In genomic region chr16:23026777-23027362, GRCh38 we compare ENCODE assay signal across 11 cellular contexts.
DNase-seq lines count a peak whose midpoint lies in the region; ATAC-seq, FAIRE-seq and TF ChIP-seq lines count a peak whose summit lies in the region.
"Had no signal": no experiment of that assay in that cellular context is flagged by ENCODE, and none has a peak within 500 bp of the region (broad histone marks: within the 10 kb centered on the region; RNA-seq: fewer than 3 reads in every experiment).

No MANE protein-coding gene starts in this region.

- peak; percentile 47 for FAIRE-seq in HepG2 (lab: Jason Lieb, UNC)
- FAIRE-seq: colon had no signal

- H3K4me1 ChIP-seq in HepG2 (ENCODE audit: insufficient read depth, low read length) = no peaks in the 10 kb centered on the region
- H3K4me1 ChIP-seq in right lobe of liver = no peaks in the 10 kb centered on the region
- H3K4me1 ChIP-seq in adrenal gland (replicated peaks in 1 of 2) = no peaks in the 10 kb centered on the region
- H3K4me1 ChIP-seq: left lung had no signal

- DNase-seq in HepG2 (ENCODE audit: low spot score) = peak; percentile 37
- DNase-seq in right lobe of liver = no peak
- DNase-seq in SK-N-MC (ENCODE audit: low read depth, low spot score) = peak; percentile 45
- peak; percentile 5 for DNase-seq in glomerular visceral epithelial cell (ENCODE audit: extremely low spot score)
- DNase-seq in SIG-M5 (lab: John Stamatoyannopoulos, UW) = no peak
- no peak for DNase-seq in stimulated activated naive CD4-positive, alpha-beta T cell treated with Interleukin-2 at 50 U/mL for 16 hours (lab: John Stamatoyannopoulos, UW)
- no peak for DNase-seq in adrenal gland
- DNase-seq: left lung had no signal

- no peaks in the 10 kb centered on the region for H3K79me2 ChIP-seq in HepG2 (ENCODE audit: insufficient read depth, low read length)

- ATAC-seq in HepG2 (peak; percentile 74), right lobe of liver (no peak), GM18502 (IDR thresholded peaks at IDR 0.05; ENCODE audit: poor library complexity, unreplicated experiment) (no peak)
- ATAC-seq: left lung had no signal

- no peak overlapping the region for H3K4me2 ChIP-seq in HepG2 (ENCODE audit: low read depth, low read length)

- TF ChIP-seq CTCF in HepG2 (CRISPR knock-in tag; IDR thresholded peaks at IDR 0.05) = no peak
- no peak for TF ChIP-seq CTCF in right lobe of liver (IDR thresholded peaks at IDR 0.05)
- no peak for TF ChIP-seq CTCF in adrenal gland (IDR thresholded peaks at IDR 0.05)

- H2AFZ ChIP-seq in HepG2 (ENCODE audit: low read length) = no peak overlapping the region

- H3K27ac ChIP-seq in HepG2 (ENCODE audit: extremely low read length, insufficient read depth, low read length) (no peak overlapping the region), right lobe of liver (no peak overlapping the region), SK-N-MC (no peak overlapping the region), adrenal gland (no peak overlapping the region)
- H3K27ac ChIP-seq: left lung, skin epidermis had no signal

- no peak for TF ChIP-seq RAD21 in HepG2 (CRISPR knock-in tag; IDR thresholded peaks at IDR 0.05)

- H3K9me3 ChIP-seq in HepG2 (ENCODE audit: low read length) (no peaks in the 10 kb centered on the region), right lobe of liver (no peaks in the 10 kb centered on the region), SK-N-MC (ENCODE audit: low read depth, low read length) (no peaks in the 10 kb centered on the region), adrenal gland (replicated peaks in 1 of 3) (no peaks in the 10 kb centered on the region)
- H3K9me3 ChIP-seq: left lung had no signal

- no TSS peak for BruUV-seq in HepG2 (replicated peaks; lab: Mats Ljungman, UMichigan)

- intact Hi-C loops in HepG2 (cut with micrococcal nuclease; ENCODE audit: unreplicated experiment) (no loop called here), right lobe of liver (cut with DNase I) (no loop called here), adrenal gland (cut with DNase I) (no loop called here)

- WGBS in HepG2 (ENCODE audit: low lambda C conversion rate) = 5% methylated on average over 4 of the region's 4 CpGs
- WGBS in right lobe of liver (ENCODE audit: insufficient coverage, low coverage, low lambda C conversion rate, missing lambda C conversion rate) = 24% methylated on average over 4 of the region's 4 CpGs
- WGBS in adrenal gland, 4 donors = 23 to 31% (median 29%) methylated on average over 4 of the region's 4 CpGs

- CTCF ChIA-PET in HepG2 (lab: Yijun Ruan, JAX; ENCODE audit: low intra/inter-chr PET ratio, low total read pairs) = no interaction called here

- H3K36me3 ChIP-seq in HepG2 (replicated peaks in 1 of 2; ENCODE audit: control insufficient read depth in 1 of 2, insufficient read depth in 2 of 2, low read length in 2 of 2) = no peaks in the 10 kb centered on the region
- no peaks in the 10 kb centered on the region for H3K36me3 ChIP-seq in right lobe of liver
- H3K36me3 ChIP-seq in SK-N-MC (ENCODE audit: insufficient read depth, low read length) = no peaks in the 10 kb centered on the region
- H3K36me3 ChIP-seq in adrenal gland (replicated peaks in 1 of 2) = no peaks in the 10 kb centered on the region
- H3K36me3 ChIP-seq: left lung had no signal

- H3K4me3 ChIP-seq in HepG2 (replicated peaks in 1 of 3; ENCODE audit: insufficient read depth in 1 of 3, low read depth in 2 of 3, low read length in 3 of 3) (no peak overlapping the region), right lobe of liver (no peak overlapping the region), SK-N-MC (no peak overlapping the region), adrenal gland (no peak overlapping the region)
- H3K4me3 ChIP-seq: left lung, skin epidermis had no signal

- TF ChIP-seq EP300 in HepG2 (IDR thresholded peaks at IDR 0.05; ENCODE audit: low read depth in 2 of 2, low read length in 2 of 2) (no peak), HepG2 (CRISPR knock-in tag; IDR thresholded peaks at IDR 0.05; ENCODE audit: borderline replicate concordance) (no peak)

- H3K9ac ChIP-seq in HepG2 (ENCODE audit: insufficient read depth, low read depth, low read length) = no peak overlapping the region
- no peak overlapping the region for H3K9ac ChIP-seq in SK-N-MC (ENCODE audit: insufficient read length)

- POLR2A ChIA-PET in HepG2 (lab: Yijun Ruan, JAX) = no interaction called here

- H3K27me3 ChIP-seq in HepG2 (ENCODE audit: control insufficient read depth in 1 of 2, insufficient read depth in 2 of 2, low read length in 2 of 2) (peaks cover 0 to 6% of the 10 kb centered on the region in 2 experiments; a peak in 1 of 5 replicates), right lobe of liver (no peaks in the 10 kb centered on the region), adrenal gland (no peaks in the 10 kb centered on the region)

- TF ChIP-seq POLR2A in HepG2 (IDR thresholded peaks at IDR 0.05; ENCODE audit: insufficient read depth in 1 of 2, low read depth in 2 of 2, low read length in 2 of 2) = no peak
- TF ChIP-seq POLR2A in right lobe of liver (IDR thresholded peaks at IDR 0.05) = no peak
- no peak for TF ChIP-seq POLR2A in adrenal gland (IDR thresholded peaks at IDR 0.05)

- H4K20me1 ChIP-seq in HepG2 (ENCODE audit: insufficient read depth, low read length) = no peaks in the 10 kb centered on the region

- in situ Hi-C loops in HepG2 (cut with HindIII; ENCODE audit: extremely low pct_ligation_motif_present, low pct_unique_long_range_greater_than_20kb) = no loop called here

TF ChIP-seq in HepG2, 621 proteins besides CTCF, POLR2A, EP300 and RAD21 (continues in another document):
- TF ChIP-seq ZFP36 (IDR thresholded peaks at IDR 0.05; ENCODE audit: borderline replicate concordance, low read depth, low read length, partially characterized antibody) = no peak
- TF ChIP-seq ARHGAP35 (CRISPR knock-in tag; IDR thresholded peaks at IDR 0.05; ENCODE audit: borderline replicate concordance) = no peak; the same call in 1 of the 2 replicates
- TF ChIP-seq NR2C2 (CRISPR knock-in tag; IDR thresholded peaks at IDR 0.05; ENCODE audit: borderline replicate concordance) = no peak
- peak; percentile 51 for TF ChIP-seq TEAD3 (CRISPR knock-in tag; optimal IDR thresholded peaks at IDR 0.05; ENCODE audit: borderline replicate concordance)
- TF ChIP-seq HNRNPUL1 (IDR thresholded peaks at IDR 0.05; ENCODE audit: low read depth, low read length) = no peak
- TF ChIP-seq MLLT10 (CRISPR knock-in tag; IDR thresholded peaks at IDR 0.05) = no peak
- TF ChIP-seq ZNF121 (CRISPR knock-in tag; IDR thresholded peaks at IDR 0.05) = no peak
- peak; percentile 75; the same call in 1 of the 2 replicates for TF ChIP-seq ZNF124 (CRISPR knock-in tag; IDR thresholded peaks at IDR 0.05)
- TF ChIP-seq NFYB (CRISPR knock-in tag; IDR thresholded peaks at IDR 0.05) = 0 out of 2 replicates have a peak, but pooled peaks have one; percentile 20
- TF ChIP-seq NFIC (IDR thresholded peaks at IDR 0.05; ENCODE audit: low read length) = no peak
- no peak for TF ChIP-seq JUNB (CRISPR knock-in tag; IDR thresholded peaks at IDR 0.05; ENCODE audit: borderline replicate concordance)
- no peak for TF ChIP-seq GABPA (IDR thresholded peaks at IDR 0.05; ENCODE audit: low read depth, low read length)
- TF ChIP-seq GABPA (CRISPR knock-in tag; IDR thresholded peaks at IDR 0.05; ENCODE audit: low read depth) = no peak
- TF ChIP-seq GLMP (CRISPR knock-in tag; IDR thresholded peaks at IDR 0.05; ENCODE audit: borderline replicate concordance) = no peak
- no peak for TF ChIP-seq NBN (conservative IDR thresholded peaks at IDR 0.05)
- TF ChIP-seq BRCA1 (CRISPR knock-in tag; IDR thresholded peaks at IDR 0.05) = 0 out of 2 replicates have a peak, but pooled peaks have one; percentile 58
- no peak for TF ChIP-seq TRIM24 (CRISPR knock-in tag; IDR thresholded peaks at IDR 0.05)
- peak; percentile 46; the same call in 1 of the 2 replicates for TF ChIP-seq GATAD2A (CRISPR knock-in tag; IDR thresholded peaks at IDR 0.05)
- TF ChIP-seq HNRNPLL (IDR thresholded peaks at IDR 0.05; ENCODE audit: low read depth, low read length, poor library complexity, severe bottlenecking) = no peak
- no peak for TF ChIP-seq ZNF512 (CRISPR knock-in tag; IDR thresholded peaks at IDR 0.05)
- no peak for TF ChIP-seq ZNF567 (CRISPR knock-in tag; IDR thresholded peaks at IDR 0.05; ENCODE audit: borderline replicate concordance)
- TF ChIP-seq GTF2F1 (IDR thresholded peaks at IDR 0.05; ENCODE audit: low read length) = no peak
- TF ChIP-seq CREM (IDR thresholded peaks at IDR 0.05) = no peak
- no peak for TF ChIP-seq CREM (CRISPR knock-in tag; IDR thresholded peaks at IDR 0.05)
- no peak for TF ChIP-seq ZSCAN29 (CRISPR knock-in tag; conservative IDR thresholded peaks at IDR 0.05)

Comparison
In these comparisons a context has a peak if more than half of its experiments do, and no peak if none do; other contexts are left out.
1. DNase-seq: peak in HepG2 (single experiment), SK-N-MC (single experiment) and glomerular visceral epithelial cell (single experiment); none in right lobe of liver (0 of 3), SIG-M5 (single experiment), stimulated activated naive CD4-positive, alpha-beta T cell treated with Interleukin-2 at 50 U/mL for 16 hours (single experiment) and adrenal gland (0 of 7).